ENCODE assay signal across 16 cellular contexts in genomic region chr21:27346041-27346448, GRCh38.
DNase-seq lines count a peak whose midpoint lies in the region; ATAC-seq and TF ChIP-seq lines count a peak whose summit lies in the region.
"Had no signal": no experiment of that assay in that cellular context is flagged by ENCODE, and none has a peak within 500 bp of the region (broad histone marks: within the 10 kb centered on the region; RNA-seq: fewer than 3 reads in every experiment).

No MANE protein-coding gene starts in this region.

- peak overlapping the region; percentile 68 for H2AFZ ChIP-seq in GM23248

- no peaks in the 10 kb centered on the region for H3K27me3 Mint-ChIP-seq in progenitor cell of endocrine pancreas
- H3K27me3 Mint-ChIP-seq: naive thymus-derived CD4-positive, alpha-beta T cell had no signal

- H3K36me3 Mint-ChIP-seq in progenitor cell of endocrine pancreas (ENCODE audit: insufficient read depth), result no peaks in the 10 kb centered on the region
- H3K36me3 Mint-ChIP-seq: brain; naive thymus-derived CD4-positive, alpha-beta T cell had no signal

- H4K20me1 ChIP-seq in GM23248 (ENCODE audit: insufficient read depth), result no peaks in the 10 kb centered on the region
- H4K20me1 ChIP-seq: BLaER1 treated with 17β-estradiol and CSF1 and Interleukin-3, amounts not matched to agents 10 nM and 100 nM had no signal

- H3K4me3 ChIP-seq in GM23248, result peak overlapping the region; percentile 49
- H3K4me3 ChIP-seq in fibroblast of mammary gland (ENCODE audit: control insufficient read depth, low read depth, low read length), result no peak overlapping the region
- H3K4me3 ChIP-seq: BLaER1 treated with 17β-estradiol and CSF1 and Interleukin-3, amounts not matched to agents 10 nM and 100 nM had no signal

- WGBS in GM23248 (ENCODE audit: low coverage in 1 of 2, low lambda C conversion rate in 2 of 2, missing lambda C conversion rate in 2 of 2), 2 experiments, result 7 to 8% methylated on average over 2 of the region's 2 CpGs

- in situ Hi-C loops in GM23248 (cut with MboI), result no loop called here

- H3K4me3 Mint-ChIP-seq in progenitor cell of endocrine pancreas (ENCODE audit: low read depth), result no peak overlapping the region
- H3K4me3 Mint-ChIP-seq: brain; naive thymus-derived CD4-positive, alpha-beta T cell; T-helper 2 cell treated with Interferon-gamma antibody and Interleukin-4, amounts not matched to agents 5 μg/mL and 100 μg/mL, for 36 hours had no signal

- peak; percentile 72 for DNase-seq in GM23248
- DNase-seq in fibroblast of mammary gland (ENCODE audit: low read depth), result peak; percentile 44
- peak; percentile 48 for DNase-seq in renal cortical epithelial cell (ENCODE audit: low read depth)
- no peak for DNase-seq in NCI-H748 (lab: John Stamatoyannopoulos, UW; ENCODE audit: unreplicated experiment)
- DNase-seq in COR-L47 (lab: John Stamatoyannopoulos, UW), result no peak
- no peak for DNase-seq in progenitor cell of endocrine pancreas (ENCODE audit: low spot score, unreplicated experiment)
- DNase-seq: activated naive CD4-positive, alpha-beta T cell; MV-4-11; naive thymus-derived CD4-positive, alpha-beta T cell; retina; stimulated activated CD4-positive, alpha-beta T cell treated with anti-CD3 and anti-CD28 coated beads, Interleukin-1b, Interleukin-23, amount 100 ng/mL, for 48 hours had no signal

- ATAC-seq in SK-N-SH treated with all-trans-retinoic acid at 6 μM for 48 hours, result 0 out of 3 replicates have a peak, but pooled peaks have one; percentile 26
- no peak for ATAC-seq in HG02588 (IDR thresholded peaks at IDR 0.05; ENCODE audit: unreplicated experiment)
- ATAC-seq: naive thymus-derived CD4-positive, alpha-beta T cell had no signal

- H3K9me2 ChIP-seq in GM23248 (ENCODE audit: insufficient read depth), result peaks cover 4% of the 10 kb centered on the region; the same call in 1 of the 2 replicates

- peaks cover 16% of the 10 kb centered on the region for H3K4me1 ChIP-seq in GM23248 (ENCODE audit: insufficient read depth)
- H3K4me1 ChIP-seq: BLaER1 treated with 17β-estradiol and CSF1 and Interleukin-3, amounts not matched to agents 10 nM and 100 nM had no signal

- peak overlapping the region; percentile 84 for H3K27ac ChIP-seq in GM23248
- H3K27ac ChIP-seq: BLaER1 treated with 17β-estradiol and CSF1 and Interleukin-3, amounts not matched to agents 10 nM and 100 nM had no signal

- H3K79me2 ChIP-seq in GM23248 (ENCODE audit: insufficient read depth), result no peaks in the 10 kb centered on the region

- TF ChIP-seq CTCF in fibroblast of mammary gland (conservative IDR thresholded peaks at IDR 0.05; ENCODE audit: control insufficient read depth, insufficient read depth, low read depth, low read length), result no peak
- TF ChIP-seq CTCF in progenitor cell of endocrine pancreas (IDR thresholded peaks at IDR 0.05; ENCODE audit: unreplicated experiment), result no peak

- H3K9ac ChIP-seq in GM23248, result peak overlapping the region; percentile 39; the same call in 1 of the 2 replicates
- H3K9ac ChIP-seq: BLaER1 treated with 17β-estradiol and CSF1 and Interleukin-3, amounts not matched to agents 10 nM and 100 nM had no signal

- H3K27me3 ChIP-seq in GM23248 (replicated peaks; ENCODE audit: insufficient read depth), result no peaks in the 10 kb centered on the region
- H3K27me3 ChIP-seq: BLaER1 treated with 17β-estradiol and CSF1 and Interleukin-3, amounts not matched to agents 10 nM and 100 nM had no signal

- H3K4me2 ChIP-seq in GM23248 (ENCODE audit: unreplicated experiment), result peak overlapping the region; percentile 78
- H3K4me2 ChIP-seq: BLaER1 treated with 17β-estradiol and CSF1 and Interleukin-3, amounts not matched to agents 10 nM and 100 nM had no signal

- H3K4me1 Mint-ChIP-seq in progenitor cell of endocrine pancreas (ENCODE audit: low read depth), result no peaks in the 10 kb centered on the region
- H3K4me1 Mint-ChIP-seq: brain; naive thymus-derived CD4-positive, alpha-beta T cell had no signal

- H3K27ac Mint-ChIP-seq in progenitor cell of endocrine pancreas, result no peak overlapping the region
- H3K27ac Mint-ChIP-seq: brain; naive thymus-derived CD4-positive, alpha-beta T cell; T-helper 2 cell treated with Interferon-gamma antibody and Interleukin-4, amounts not matched to agents 5 μg/mL and 100 μg/mL, for 36 hours had no signal

- no peaks in the 10 kb centered on the region for H3K9me3 Mint-ChIP-seq in progenitor cell of endocrine pancreas (ENCODE audit: low read depth)
- H3K9me3 Mint-ChIP-seq: brain had no signal

- H3K36me3 ChIP-seq in GM23248 (ENCODE audit: low read depth), result no peaks in the 10 kb centered on the region
- H3K36me3 ChIP-seq: BLaER1 treated with 17β-estradiol and CSF1 and Interleukin-3, amounts not matched to agents 10 nM and 100 nM had no signal

- H3K9me3 ChIP-seq in GM23248 (ENCODE audit: low read depth), result no peaks in the 10 kb centered on the region
- H3K9me3 ChIP-seq: BLaER1 treated with 17β-estradiol and CSF1 and Interleukin-3, amounts not matched to agents 10 nM and 100 nM had no signal

- peaks cover 13% of the 10 kb centered on the region for H3F3A ChIP-seq in GM23248 (ENCODE audit: insufficient read depth)

TF ChIP-seq in SK-N-SH treated with all-trans-retinoic acid at 6 μM for 48 hours, 23 proteins besides CTCF, POLR2A, EP300 and RAD21:
- no peak for TF ChIP-seq RARB (CRISPR knock-in tag; IDR thresholded peaks at IDR 0.05)
- TF ChIP-seq ZNF70 (CRISPR knock-in tag; IDR thresholded peaks at IDR 0.05), result no peak
- TF ChIP-seq ESRRG (CRISPR knock-in tag; IDR thresholded peaks at IDR 0.05), result no peak
- TF ChIP-seq ARNTL (CRISPR knock-in tag; IDR thresholded peaks at IDR 0.05; ENCODE audit: borderline replicate concordance, low read depth), result no peak
- no peak for TF ChIP-seq ZFP30 (CRISPR knock-in tag; IDR thresholded peaks at IDR 0.05)
- TF ChIP-seq ZC3H10 (CRISPR knock-in tag; IDR thresholded peaks at IDR 0.05), result no peak
- no peak for TF ChIP-seq ZFP3 (CRISPR knock-in tag; IDR thresholded peaks at IDR 0.05)
- TF ChIP-seq TSHZ2 (CRISPR knock-in tag; IDR thresholded peaks at IDR 0.05), result no peak
- TF ChIP-seq ISL1 (CRISPR knock-in tag; IDR thresholded peaks at IDR 0.05), result no peak
- no peak for TF ChIP-seq OSR1 (CRISPR knock-in tag; IDR thresholded peaks at IDR 0.05)
- no peak for TF ChIP-seq CSDC2 (CRISPR knock-in tag; IDR thresholded peaks at IDR 0.05)
- no peak for TF ChIP-seq TCF4 (CRISPR knock-in tag; IDR thresholded peaks at IDR 0.05; ENCODE audit: borderline replicate concordance)
TF ChIP-seq in SK-N-SH treated with all-trans-retinoic acid at 6 μM for 48 hours: peak in this region for 0.

Comparison
In these comparisons a context has a peak if more than half of its experiments do, and no peak if none do; other contexts are left out.
1. DNase-seq: peak in GM23248 (single experiment), fibroblast of mammary gland (single experiment) and renal cortical epithelial cell (single experiment); none in NCI-H748 (single experiment), COR-L47 (single experiment) and progenitor cell of endocrine pancreas (single experiment).